ENCODE assay signal across 25 cellular contexts in genomic region chr2:207870814-207871213, GRCh38.
"Had no signal": no experiment of that assay in that cellular context is flagged by ENCODE, and none has a peak within 500 bp of the region (broad histone marks: within the 10 kb centered on the region; RNA-seq: fewer than 3 reads in every experiment).

No MANE protein-coding gene starts in this region.

- H3K36me3 Mint-ChIP-seq: natural killer cell, type B pancreatic cell had no signal

- H3K27me3 ChIP-seq: gastrocnemius medialis had no signal

- H3K4me3 Mint-ChIP-seq: activated naive CD8-positive, alpha-beta T cell; central memory CD8-positive, alpha-beta T cell; memory B cell; natural killer cell; stimulated activated memory B cell treated with anti-CD40 and anti-IgM and Interleukin-4, amounts not matched to agents 10 μg/mL and 1 μg/mL and 100 μg/mL, for 72 hours; stimulated activated naive CD8-positive, alpha-beta T cell treated with anti-CD3 and anti-CD28 coated beads, Interleukin-15, amount 100 ng/mL, for 72 hours; T-helper 1 cell treated with Interleukin-12 subunit alpha and Interleukin-12 subunit beta and Interleukin-4 antibody, amounts not matched to agents 30 μg/mL and 1 μg/mL, for 36 hours; type B pancreatic cell had no signal

- H3K27ac ChIP-seq: gastrocnemius medialis, VCaP had no signal

- H3K4me1 Mint-ChIP-seq: central memory CD8-positive, alpha-beta T cell; natural killer cell; stimulated activated memory B cell treated with anti-CD40 and anti-IgM and Interleukin-4, amounts not matched to agents 10 μg/mL and 1 μg/mL and 100 μg/mL, for 72 hours had no signal

- DNase-seq: activated CD4-positive, alpha-beta T cell treated with anti-CD3 and anti-CD28 coated beads for 4 hours; activated CD4-positive, alpha-beta T cell treated with anti-CD3 and anti-CD28 coated beads, Interleukin-2, amount 50 U/mL, for 4 hours; activated effector memory CD4-positive, alpha-beta T cell treated with Interleukin-2 at 50 U/mL for 16 hours; activated naive CD4-positive, alpha-beta T cell treated with Interleukin-2 at 50 U/mL for 16 hours; anterior cingulate cortex; effector memory CD4-positive, alpha-beta T cell; erythroblast; gastrocnemius medialis; glutamatergic neuron; islet precursor cell; left ventricle myocardium superior; natural killer cell; small intestine; stimulated activated CD4-positive, alpha-beta T cell treated with anti-CD3 and anti-CD28 coated beads, Interleukin-4, amount 100 ng/mL, for 24 hours; stimulated activated naive CD8-positive, alpha-beta T cell treated with anti-CD3 and anti-CD28 coated beads, Interleukin-15, amount 100 ng/mL, for 72 hours; substantia nigra; T-helper 9 cell had no signal

- ATAC-seq: left ventricle myocardium superior; natural killer cell; sciatic nerve; stimulated activated memory B cell treated with anti-CD40 and anti-IgM and Interleukin-4, amounts not matched to agents 10 μg/mL and 1 μg/mL and 100 μg/mL, for 72 hours; stimulated activated naive CD8-positive, alpha-beta T cell treated with anti-CD3 and anti-CD28 coated beads, Interleukin-15, amount 100 ng/mL, for 72 hours had no signal

- H3K9me3 ChIP-seq: gastrocnemius medialis had no signal

- H3K4me3 ChIP-seq: gastrocnemius medialis had no signal

- H3K27ac Mint-ChIP-seq: activated naive CD8-positive, alpha-beta T cell; memory B cell; natural killer cell; stimulated activated memory B cell treated with anti-CD40 and anti-IgM and Interleukin-4, amounts not matched to agents 10 μg/mL and 1 μg/mL and 100 μg/mL, for 72 hours; stimulated activated naive CD8-positive, alpha-beta T cell treated with anti-CD3 and anti-CD28 coated beads, Interleukin-15, amount 100 ng/mL, for 72 hours; T-helper 1 cell treated with Interleukin-12 subunit alpha and Interleukin-12 subunit beta and Interleukin-4 antibody, amounts not matched to agents 30 μg/mL and 1 μg/mL, for 36 hours; type B pancreatic cell had no signal

- H3K9me3 Mint-ChIP-seq: central memory CD8-positive, alpha-beta T cell; memory B cell; natural killer cell; stimulated activated memory B cell treated with anti-CD40 and anti-IgM and Interleukin-4, amounts not matched to agents 10 μg/mL and 1 μg/mL and 100 μg/mL, for 72 hours; stimulated activated naive CD8-positive, alpha-beta T cell treated with anti-CD3 and anti-CD28 coated beads, Interleukin-15, amount 100 ng/mL, for 72 hours; T-helper 1 cell treated with Interleukin-12 subunit alpha and Interleukin-12 subunit beta and Interleukin-4 antibody, amounts not matched to agents 30 μg/mL and 1 μg/mL, for 36 hours; type B pancreatic cell had no signal

- H3K36me3 ChIP-seq: gastrocnemius medialis had no signal

- H3K27me3 Mint-ChIP-seq: activated naive CD8-positive, alpha-beta T cell; central memory CD8-positive, alpha-beta T cell; memory B cell; stimulated activated memory B cell treated with anti-CD40 and anti-IgM and Interleukin-4, amounts not matched to agents 10 μg/mL and 1 μg/mL and 100 μg/mL, for 72 hours; stimulated activated naive CD8-positive, alpha-beta T cell treated with anti-CD3 and anti-CD28 coated beads, Interleukin-15, amount 100 ng/mL, for 72 hours; type B pancreatic cell had no signal
